ENCODE assay signal across 1 cellular context in the genomic region with DNA sequence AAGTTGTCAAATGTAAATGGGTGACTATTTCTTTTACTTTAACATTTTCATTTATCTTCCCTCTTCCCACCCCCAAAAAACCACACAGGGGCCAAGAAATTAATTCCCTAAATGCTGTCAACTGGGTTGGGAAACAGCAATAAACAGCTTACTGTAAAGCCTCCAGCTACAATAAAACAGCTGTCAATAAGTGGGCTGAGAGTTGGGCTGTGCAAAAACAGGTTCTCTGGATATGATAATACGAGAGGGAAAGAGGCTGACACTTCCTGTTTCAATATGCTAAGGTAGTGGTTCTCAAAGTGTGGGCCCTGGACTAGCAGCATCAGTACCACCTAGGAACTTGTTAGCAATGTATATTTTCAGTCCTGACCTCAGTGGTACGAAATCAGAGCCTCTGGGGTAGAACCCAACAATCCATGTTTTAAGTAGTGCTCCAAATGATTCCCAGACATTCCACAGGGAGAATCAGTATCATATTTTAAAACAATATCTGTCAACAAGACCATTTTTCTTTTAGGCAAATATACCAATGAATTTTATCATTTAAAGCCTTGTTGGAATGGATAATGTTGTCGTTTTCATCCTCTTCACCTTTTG.
TF ChIP-seq lines count a peak whose summit lies in the region.

No MANE protein-coding gene starts in this region.

TF ChIP-seq in HepG2, 621 proteins besides CTCF, POLR2A, EP300 and RAD21 (continued from another document):
- no peak for TF ChIP-seq ARNTL (CRISPR knock-in tag; IDR thresholded peaks at IDR 0.05)
- TF ChIP-seq RCOR2 (CRISPR knock-in tag; IDR thresholded peaks at IDR 0.05) = no peak
- TF ChIP-seq, protein P1, sequence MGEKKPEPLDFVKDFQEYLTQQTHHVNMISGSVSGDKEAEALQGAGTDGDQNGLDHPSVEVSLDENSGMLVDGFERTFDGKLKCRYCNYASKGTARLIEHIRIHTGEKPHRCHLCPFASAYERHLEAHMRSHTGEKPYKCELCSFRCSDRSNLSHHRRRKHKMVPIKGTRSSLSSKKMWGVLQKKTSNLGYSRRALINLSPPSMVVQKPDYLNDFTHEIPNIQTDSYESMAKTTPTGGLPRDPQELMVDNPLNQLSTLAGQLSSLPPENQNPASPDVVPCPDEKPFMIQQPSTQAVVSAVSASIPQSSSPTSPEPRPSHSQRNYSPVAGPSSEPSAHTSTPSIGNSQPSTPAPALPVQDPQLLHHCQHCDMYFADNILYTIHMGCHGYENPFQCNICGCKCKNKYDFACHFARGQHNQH (CRISPR knock-in tag; IDR thresholded peaks at IDR 0.05) = no peak
- no peak for TF ChIP-seq ZNF607 (CRISPR knock-in tag; IDR thresholded peaks at IDR 0.05; ENCODE audit: borderline replicate concordance)
- no peak for TF ChIP-seq CBFB (CRISPR knock-in tag; IDR thresholded peaks at IDR 0.05)
- TF ChIP-seq ZNF264 (CRISPR knock-in tag; IDR thresholded peaks at IDR 0.05) = no peak
- TF ChIP-seq MBNL3 (CRISPR knock-in tag; conservative IDR thresholded peaks at IDR 0.05) = no peak
- no peak for TF ChIP-seq ZMYM2 (CRISPR knock-in tag; IDR thresholded peaks at IDR 0.05)
- no peak for TF ChIP-seq ZNF883 (CRISPR knock-in tag; IDR thresholded peaks at IDR 0.05; ENCODE audit: not compliant biosample characterization)
- TF ChIP-seq, protein P2, sequence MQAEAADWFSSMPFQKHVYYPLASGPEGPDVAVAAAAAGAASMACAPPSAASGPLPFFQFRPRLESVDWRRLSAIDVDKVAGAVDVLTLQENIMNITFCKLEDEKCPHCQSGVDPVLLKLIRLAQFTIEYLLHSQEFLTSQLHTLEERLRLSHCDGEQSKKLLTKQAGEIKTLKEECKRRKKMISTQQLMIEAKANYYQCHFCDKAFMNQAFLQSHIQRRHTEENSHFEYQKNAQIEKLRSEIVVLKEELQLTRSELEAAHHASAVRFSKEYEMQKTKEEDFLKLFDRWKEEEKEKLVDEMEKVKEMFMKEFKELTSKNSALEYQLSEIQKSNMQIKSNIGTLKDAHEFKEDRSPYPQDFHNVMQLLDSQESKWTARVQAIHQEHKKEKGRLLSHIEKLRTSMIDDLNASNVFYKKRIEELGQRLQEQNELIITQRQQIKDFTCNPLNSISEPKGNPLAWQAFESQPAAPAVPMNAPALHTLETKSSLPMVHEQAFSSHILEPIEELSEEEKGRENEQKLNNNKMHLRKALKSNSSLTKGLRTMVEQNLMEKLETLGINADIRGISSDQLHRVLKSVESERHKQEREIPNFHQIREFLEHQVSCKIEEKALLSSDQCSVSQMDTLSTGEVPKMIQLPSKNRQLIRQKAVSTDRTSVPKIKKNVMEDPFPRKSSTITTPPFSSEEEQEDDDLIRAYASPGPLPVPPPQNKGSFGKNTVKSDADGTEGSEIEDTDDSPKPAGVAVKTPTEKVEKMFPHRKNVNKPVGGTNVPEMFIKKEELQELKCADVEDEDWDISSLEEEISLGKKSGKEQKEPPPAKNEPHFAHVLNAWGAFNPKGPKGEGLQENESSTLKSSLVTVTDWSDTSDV (CRISPR knock-in tag; IDR thresholded peaks at IDR 0.05) = no peak
- TF ChIP-seq, protein P3, sequence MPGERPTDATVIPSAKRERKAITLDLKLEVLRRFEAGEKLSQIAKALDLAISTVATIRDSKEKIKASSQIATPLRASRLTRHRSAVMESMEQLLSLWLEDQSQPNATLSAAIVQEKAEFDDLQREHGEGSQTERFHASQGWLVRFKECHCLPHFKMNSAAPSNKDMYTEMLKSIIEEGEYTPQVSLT (CRISPR knock-in tag; IDR thresholded peaks at IDR 0.05; ENCODE audit: borderline replicate concordance, low read depth) = no peak
- TF ChIP-seq KLF11 (CRISPR knock-in tag; IDR thresholded peaks at IDR 0.05) = no peak
- TF ChIP-seq, protein P4, sequence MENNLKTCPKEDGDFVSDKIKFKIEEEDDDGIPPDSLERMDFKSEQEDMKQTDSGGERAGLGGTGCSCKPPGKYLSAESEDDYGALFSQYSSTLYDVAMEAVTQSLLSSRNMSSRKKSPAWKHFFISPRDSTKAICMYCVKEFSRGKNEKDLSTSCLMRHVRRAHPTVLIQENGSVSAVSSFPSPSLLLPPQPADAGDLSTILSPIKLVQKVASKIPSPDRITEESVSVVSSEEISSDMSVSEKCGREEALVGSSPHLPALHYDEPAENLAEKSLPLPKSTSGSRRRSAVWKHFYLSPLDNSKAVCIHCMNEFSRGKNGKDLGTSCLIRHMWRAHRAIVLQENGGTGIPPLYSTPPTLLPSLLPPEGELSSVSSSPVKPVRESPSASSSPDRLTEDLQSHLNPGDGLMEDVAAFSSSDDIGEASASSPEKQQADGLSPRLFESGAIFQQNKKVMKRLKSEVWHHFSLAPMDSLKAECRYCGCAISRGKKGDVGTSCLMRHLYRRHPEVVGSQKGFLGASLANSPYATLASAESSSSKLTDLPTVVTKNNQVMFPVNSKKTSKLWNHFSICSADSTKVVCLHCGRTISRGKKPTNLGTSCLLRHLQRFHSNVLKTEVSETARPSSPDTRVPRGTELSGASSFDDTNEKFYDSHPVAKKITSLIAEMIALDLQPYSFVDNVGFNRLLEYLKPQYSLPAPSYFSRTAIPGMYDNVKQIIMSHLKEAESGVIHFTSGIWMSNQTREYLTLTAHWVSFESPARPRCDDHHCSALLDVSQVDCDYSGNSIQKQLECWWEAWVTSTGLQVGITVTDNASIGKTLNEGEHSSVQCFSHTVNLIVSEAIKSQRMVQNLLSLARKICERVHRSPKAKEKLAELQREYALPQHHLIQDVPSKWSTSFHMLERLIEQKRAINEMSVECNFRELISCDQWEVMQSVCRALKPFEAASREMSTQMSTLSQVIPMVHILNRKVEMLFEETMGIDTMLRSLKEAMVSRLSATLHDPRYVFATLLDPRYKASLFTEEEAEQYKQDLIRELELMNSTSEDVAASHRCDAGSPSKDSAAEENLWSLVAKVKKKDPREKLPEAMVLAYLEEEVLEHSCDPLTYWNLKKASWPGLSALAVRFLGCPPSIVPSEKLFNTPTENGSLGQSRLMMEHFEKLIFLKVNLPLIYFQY (CRISPR knock-in tag; IDR thresholded peaks at IDR 0.05; ENCODE audit: borderline replicate concordance) = no peak
- TF ChIP-seq SP4 (CRISPR knock-in tag; IDR thresholded peaks at IDR 0.05) = no peak
- TF ChIP-seq FOXM1 (CRISPR knock-in tag; IDR thresholded peaks at IDR 0.05) = no peak
TF ChIP-seq in HepG2: peak in this region for 0.
